Comparison of ENCODE assay signal across 9 cellular contexts in genomic region chr7:44617225-44617885, GRCh38. TPM values are rescaled to one million over a fixed set of nuclear protein-coding genes. Genes with fewer than 3 reads are reported as not detected.
DNase-seq lines count a peak whose midpoint lies in the region; ATAC-seq, FAIRE-seq and TF ChIP-seq lines count a peak whose summit lies in the region.
"Had no signal": no experiment of that assay in that cellular context is flagged by ENCODE, and none has a peak within 500 bp of the region (broad histone marks: within the 10 kb centered on the region; RNA-seq: fewer than 3 reads in every experiment).

No MANE protein-coding gene starts in this region.

- H3K27ac ChIP-seq in KMS-11 (peak overlapping the region; percentile 16; the same call in 1 of the 2 replicates), mammary epithelial cell (ENCODE audit: insufficient read depth, low read depth, low read length) (peak overlapping the region; percentile 33), HepG2 (ENCODE audit: extremely low read length, insufficient read depth, low read length) (no peak overlapping the region)

- BruUV-seq in mammary epithelial cell (replicated peaks; lab: Mats Ljungman, UMichigan) (no TSS peak), HepG2 (replicated peaks; lab: Mats Ljungman, UMichigan) (no TSS peak)

- no peak for FAIRE-seq in HepG2 (lab: Jason Lieb, UNC)

- dilution Hi-C loops in mammary epithelial cell (cut with HindIII; ENCODE audit: low sequenced_read_pairs), result no loop called here

- TF ChIP-seq RAD21 in HepG2 (CRISPR knock-in tag; IDR thresholded peaks at IDR 0.05), result no peak

- H3K4me1 Mint-ChIP-seq in activated CD8-positive, alpha-beta memory T cell treated with anti-CD3 and anti-CD28 coated beads, Interleukin-2, amount 10 ng/mL, durations not matched to agents 7 days and 5 days, result peaks cover 74% of the 10 kb centered on the region

- H3K27me3 Mint-ChIP-seq in activated CD8-positive, alpha-beta memory T cell treated with anti-CD3 and anti-CD28 coated beads, Interleukin-2, amount 10 ng/mL, durations not matched to agents 7 days and 5 days, result no peaks in the 10 kb centered on the region

- peaks cover 60% of the 10 kb centered on the region for H3K4me1 ChIP-seq in KMS-11 (ENCODE audit: low read depth, poor library complexity, severe bottlenecking)
- H3K4me1 ChIP-seq in mammary epithelial cell (ENCODE audit: insufficient read depth, low read length), result peaks cover 25% of the 10 kb centered on the region
- peaks cover 38% of the 10 kb centered on the region for H3K4me1 ChIP-seq in HepG2 (ENCODE audit: insufficient read depth, low read length)

- peak; percentile 71 for ATAC-seq in activated CD8-positive, alpha-beta memory T cell treated with anti-CD3 and anti-CD28 coated beads, Interleukin-2, amount 10 ng/mL, durations not matched to agents 7 days and 5 days
- no peak for ATAC-seq in HepG2

- no peaks in the 10 kb centered on the region for H4K20me1 ChIP-seq in KMS-11 (ENCODE audit: insufficient read depth)
- H4K20me1 ChIP-seq in mammary epithelial cell (ENCODE audit: insufficient read depth, low read length), result no peaks in the 10 kb centered on the region
- H4K20me1 ChIP-seq in HepG2 (ENCODE audit: insufficient read depth, low read length), result peaks cover 6% of the 10 kb centered on the region; the same call in 1 of the 2 replicates

- peak overlapping the region; percentile 85 for H3K27ac Mint-ChIP-seq in activated CD8-positive, alpha-beta memory T cell treated with anti-CD3 and anti-CD28 coated beads, Interleukin-2, amount 10 ng/mL, durations not matched to agents 7 days and 5 days

- H2AFZ ChIP-seq in KMS-11 (ENCODE audit: low read depth), result no peak overlapping the region
- H2AFZ ChIP-seq in mammary epithelial cell (ENCODE audit: low read depth, low read length), result no peak overlapping the region
- no peak overlapping the region for H2AFZ ChIP-seq in HepG2 (ENCODE audit: low read length)

- H3K36me3 ChIP-seq in KMS-11 (ENCODE audit: insufficient read depth) (no peaks in the 10 kb centered on the region), mammary epithelial cell (ENCODE audit: insufficient read depth, low read length) (no peaks in the 10 kb centered on the region), HepG2 (replicated peaks in 1 of 2; ENCODE audit: control insufficient read depth in 1 of 2, insufficient read depth in 2 of 2, low read length in 2 of 2) (0 out of 5 replicates have a peak, but pooled peaks cover 0 to 5% of the 10 kb centered on the region in 2 experiments)

- TF ChIP-seq CTCF in KMS-11 (conservative IDR thresholded peaks at IDR 0.05; ENCODE audit: low read depth, low read length) (no peak), mammary epithelial cell (conservative IDR thresholded peaks at IDR 0.05 in 1 of 2, IDR thresholded peaks at IDR 0.05 in 1 of 2; ENCODE audit: extremely low read depth in 1 of 2, insufficient read depth in 1 of 2, low read depth in 1 of 2, low read length in 2 of 2) (no peak), HepG2 (CRISPR knock-in tag; IDR thresholded peaks at IDR 0.05) (no peak)

- POLR2A ChIA-PET in HepG2 (lab: Yijun Ruan, JAX), result no interaction called here

- H3K9ac ChIP-seq in KMS-11, result no peak overlapping the region
- H3K9ac ChIP-seq in mammary epithelial cell (ENCODE audit: insufficient read depth, low read length), result no peak overlapping the region
- H3K9ac ChIP-seq in HepG2 (ENCODE audit: insufficient read depth, low read depth, low read length), result no peak overlapping the region

- no peak for TF ChIP-seq POLR2A in HepG2 (IDR thresholded peaks at IDR 0.05; ENCODE audit: insufficient read depth in 1 of 2, low read depth in 2 of 2, low read length in 2 of 2)

- peaks cover 95% of the 10 kb centered on the region for H3K79me2 ChIP-seq in KMS-11 (ENCODE audit: insufficient read depth, low read depth)
- peaks cover 97% of the 10 kb centered on the region for H3K79me2 ChIP-seq in mammary epithelial cell (ENCODE audit: insufficient read depth, low read length)
- peaks cover 83% of the 10 kb centered on the region for H3K79me2 ChIP-seq in HepG2 (ENCODE audit: insufficient read depth, low read length)

- no peak overlapping the region for H3K4me3 ChIP-seq in KMS-11 (IDR thresholded peaks at IDR 0.05; ENCODE audit: insufficient read depth, low read depth, low read length)
- no peak overlapping the region for H3K4me3 ChIP-seq in mammary epithelial cell (replicated peaks in 1 of 3; ENCODE audit: insufficient read depth in 1 of 3, low read depth in 2 of 3, low read length in 3 of 3)
- no peak overlapping the region for H3K4me3 ChIP-seq in HepG2 (replicated peaks in 1 of 3; ENCODE audit: insufficient read depth in 1 of 3, low read depth in 2 of 3, low read length in 3 of 3)

- DNase-seq in activated CD8-positive, alpha-beta memory T cell treated with anti-CD3 and anti-CD28 coated beads, Interleukin-2, amount 10 ng/mL, durations not matched to agents 7 days and 5 days, result peak; percentile 55
- no peak for DNase-seq in activated CD8-positive, alpha-beta memory T cell treated with anti-CD3 and anti-CD28 coated beads, Interleukin-2, amount 50 U/mL, for 48 hours
- DNase-seq in mammary epithelial cell, result peak; percentile 70
- DNase-seq in stimulated activated CD8-positive, alpha-beta memory T cell treated with anti-CD3 and anti-CD28 coated beads, Interleukin-4, amount 100 ng/mL, for 48 hours, result peak; percentile 47
- DNase-seq in HepG2 (ENCODE audit: low spot score), result no peak
- DNase-seq in NCI-H187 treated with DMSO at 0.1 percent for 48 hours (lab: John Stamatoyannopoulos, UW), result no peak
- no peak for DNase-seq in hippocampal formation (lab: John Stamatoyannopoulos, UW)
- DNase-seq: NCI-H2171 had no signal

- 95% methylated on average over 2 of the region's 2 CpGs for WGBS in mammary epithelial cell (ENCODE audit: low coverage, missing lambda C conversion rate)
- WGBS in HepG2 (ENCODE audit: low lambda C conversion rate), result 92% methylated on average over 2 of the region's 2 CpGs

- no peak overlapping the region for H3K4me3 Mint-ChIP-seq in activated CD8-positive, alpha-beta memory T cell treated with anti-CD3 and anti-CD28 coated beads, Interleukin-2, amount 10 ng/mL, durations not matched to agents 7 days and 5 days

- peaks cover 36% of the 10 kb centered on the region for H3K36me3 Mint-ChIP-seq in activated CD8-positive, alpha-beta memory T cell treated with anti-CD3 and anti-CD28 coated beads, Interleukin-2, amount 10 ng/mL, durations not matched to agents 7 days and 5 days

- CTCF ChIA-PET in activated CD8-positive, alpha-beta memory T cell treated with anti-CD3 and anti-CD28 coated beads, Interleukin-2, amount 10 ng/mL, durations not matched to agents 7 days and 5 days (lab: Charles Lee), result interaction anchor here (1.1 to 4.5 kb wide), 4 partner anchors 10 to 22 kb away, joined by 3 to 20 read pairs (median 5); partner anchors contain the start of gene OGDH
- CTCF ChIA-PET in mammary epithelial cell (lab: Charles Lee; ENCODE audit: low non-redundant PET), result no interaction called here
- CTCF ChIA-PET in HepG2 (lab: Yijun Ruan, JAX; ENCODE audit: low intra/inter-chr PET ratio, low total read pairs), result no interaction called here

- TF ChIP-seq EP300 in HepG2 (IDR thresholded peaks at IDR 0.05; ENCODE audit: low read depth in 2 of 2, low read length in 2 of 2) (no peak), HepG2 (CRISPR knock-in tag; IDR thresholded peaks at IDR 0.05; ENCODE audit: borderline replicate concordance) (no peak)

- H3K27me3 ChIP-seq in KMS-11 (ENCODE audit: insufficient read depth, low read depth) (no peaks in the 10 kb centered on the region), mammary epithelial cell (ENCODE audit: insufficient read depth, low read length) (no peaks in the 10 kb centered on the region), HepG2 (ENCODE audit: control insufficient read depth in 1 of 2, insufficient read depth in 2 of 2, low read length in 2 of 2) (no peaks in the 10 kb centered on the region)

- no peaks in the 10 kb centered on the region for H3K9me3 Mint-ChIP-seq in activated CD8-positive, alpha-beta memory T cell treated with anti-CD3 and anti-CD28 coated beads, Interleukin-2, amount 10 ng/mL, durations not matched to agents 7 days and 5 days (ENCODE audit: low read depth)

- in situ Hi-C loops in mammary epithelial cell (cut with MboI; ENCODE audit: low sequenced_read_pairs in 2 of 2) (no loop called here), HepG2 (cut with HindIII; ENCODE audit: extremely low pct_ligation_motif_present, low pct_unique_long_range_greater_than_20kb) (no loop called here)

- intact Hi-C loops in mammary epithelial cell (cut with micrococcal nuclease) (loop anchor here (1.0 to 2.0 kb wide), 2 partner anchors 15 to 21 kb away; no protein-coding TSS in a partner anchor), HepG2 (cut with micrococcal nuclease; ENCODE audit: unreplicated experiment) (no loop called here)

- no peaks in the 10 kb centered on the region for H3K9me3 ChIP-seq in mammary epithelial cell (replicated peaks; ENCODE audit: insufficient read depth, low read length)
- no peaks in the 10 kb centered on the region for H3K9me3 ChIP-seq in HepG2 (ENCODE audit: low read length)

- H3K4me2 ChIP-seq in KMS-11, result peak overlapping the region; percentile 31; the same call in 1 of the 2 replicates
- H3K4me2 ChIP-seq in mammary epithelial cell (ENCODE audit: insufficient read depth, low read depth, low read length), result peak overlapping the region; percentile 35
- no peak overlapping the region for H3K4me2 ChIP-seq in HepG2 (ENCODE audit: low read depth, low read length)

RNA-seq across cellular contexts. Expression of gene OGDH, which starts 10.9 kb away (rescaled TPM):
- total RNA-seq in activated CD8-positive, alpha-beta memory T cell treated with anti-CD3 and anti-CD28 coated beads, Interleukin-2, amount 10 ng/mL, durations not matched to agents 7 days and 5 days, result 100 to 1,000 TPM; 134 to 136 TPM
- total RNA-seq in mammary epithelial cell (10 to 100 TPM; 82.4 to 96.9 TPM), HepG2 (2016; rRNA removed; fragmentation: Illumina TruSeq; extraction: Trizol) (25.4 and 28.1 TPM in 2 replicates)
- polyA plus RNA-seq in mammary epithelial cell (81.2 TPM), HepG2 (2011; rRNA removed) (17.4 and 19.9 TPM in 2 replicates)
- polyA minus RNA-seq in mammary epithelial cell, result 222 TPM
- 6.3 and 7.6 TPM in 2 replicates for total RNA-seq in HepG2 (2016; cell fraction: cytosol; rRNA removed; fragmentation: Illumina TruSeq; extraction: Trizol; ENCODE audit: low read depth)
- total RNA-seq in HepG2 (2016; cell fraction: insoluble cytoplasmic fraction; rRNA removed; fragmentation: Illumina TruSeq; extraction: Trizol), result 21.2 and 24.9 TPM in 2 replicates
- 6.7 and 7.3 TPM in 2 replicates for total RNA-seq in HepG2 (2016; cell fraction: membrane; rRNA removed; fragmentation: Illumina TruSeq; extraction: Trizol)
- 19.2 and 20.7 TPM in 2 replicates for total RNA-seq in HepG2 (2016; cell fraction: nucleus; rRNA removed; fragmentation: Illumina TruSeq; extraction: Trizol)
- 19.4 and 21.4 TPM in 2 replicates for polyA plus RNA-seq in HepG2 (2011; cell fraction: cytosol; rRNA removed)
- 31.0 and 32.6 TPM in 2 replicates for polyA plus RNA-seq in HepG2 (2011; cell fraction: nucleus; rRNA removed)
- 17.8 and 24.0 TPM in 2 replicates for polyA plus RNA-seq in HepG2 (2012)
- 1.4 and 1.7 TPM in 2 replicates for polyA plus RNA-seq in HepG2 (2016; cell fraction: cytosol; fragmentation: Illumina TruSeq; extraction: Trizol; ENCODE audit: low read depth)
- polyA plus RNA-seq in HepG2 (2016; cell fraction: insoluble cytoplasmic fraction; fragmentation: Illumina TruSeq; extraction: Trizol; ENCODE audit: low read depth), result 16.1 and 22.3 TPM in 2 replicates
- 2.9 and 3.9 TPM in 2 replicates for polyA plus RNA-seq in HepG2 (2016; cell fraction: membrane; fragmentation: Illumina TruSeq; extraction: Trizol; ENCODE audit: low read depth)
- polyA plus RNA-seq in HepG2 (2016; cell fraction: nucleus; fragmentation: Illumina TruSeq; extraction: Trizol; ENCODE audit: insufficient read depth, low read depth), result 18.6 and 20.7 TPM in 2 replicates
- 69.1 and 136 TPM in 2 replicates for polyA minus RNA-seq in HepG2 (2011; rRNA and poly(A)+ RNA removed; ENCODE audit: low replicate concordance)
- 32.5 and 32.6 TPM in 2 replicates for polyA minus RNA-seq in HepG2 (2011; cell fraction: cytosol; rRNA and poly(A)+ RNA removed)
- 23.3 and 31.3 TPM in 2 replicates for polyA minus RNA-seq in HepG2 (2011; cell fraction: nucleus; rRNA and poly(A)+ RNA removed)

RNA-seq across cellular contexts. Expression of gene TMED4, which starts 35.3 kb away (rescaled TPM):
- 10 to 100 TPM; 74.8 to 77.4 TPM for total RNA-seq in activated CD8-positive, alpha-beta memory T cell treated with anti-CD3 and anti-CD28 coated beads, Interleukin-2, amount 10 ng/mL, durations not matched to agents 7 days and 5 days
- 10 to 100 TPM; 48.2 to 87.9 TPM for total RNA-seq in mammary epithelial cell
- polyA plus RNA-seq in mammary epithelial cell, result 61.8 TPM
- 37.2 TPM for polyA minus RNA-seq in mammary epithelial cell
- 39.2 and 81.4 TPM in 2 replicates for total RNA-seq in HepG2 (2016; rRNA removed; fragmentation: Illumina TruSeq; extraction: Trizol)
- total RNA-seq in HepG2 (2016; cell fraction: cytosol; rRNA removed; fragmentation: Illumina TruSeq; extraction: Trizol; ENCODE audit: low read depth), result 13.7 and 14.2 TPM in 2 replicates
- total RNA-seq in HepG2 (2016; cell fraction: insoluble cytoplasmic fraction; rRNA removed; fragmentation: Illumina TruSeq; extraction: Trizol), result 42.8 and 80.9 TPM in 2 replicates
- 36.3 and 40.4 TPM in 2 replicates for total RNA-seq in HepG2 (2016; cell fraction: membrane; rRNA removed; fragmentation: Illumina TruSeq; extraction: Trizol)
- 71.9 and 87.9 TPM in 2 replicates for total RNA-seq in HepG2 (2016; cell fraction: nucleus; rRNA removed; fragmentation: Illumina TruSeq; extraction: Trizol)
- polyA plus RNA-seq in HepG2 (2011; rRNA removed), result 109 and 113 TPM in 2 replicates
- polyA plus RNA-seq in HepG2 (2011; cell fraction: cytosol; rRNA removed), result 120 and 141 TPM in 2 replicates
- polyA plus RNA-seq in HepG2 (2011; cell fraction: nucleus; rRNA removed), result 144 and 146 TPM in 2 replicates
- polyA plus RNA-seq in HepG2 (2012), result 68.1 and 72.3 TPM in 2 replicates
- polyA plus RNA-seq in HepG2 (2016; cell fraction: cytosol; fragmentation: Illumina TruSeq; extraction: Trizol; ENCODE audit: low read depth), result 11.1 and 15.6 TPM in 2 replicates
- polyA plus RNA-seq in HepG2 (2016; cell fraction: insoluble cytoplasmic fraction; fragmentation: Illumina TruSeq; extraction: Trizol; ENCODE audit: low read depth), result 38.9 and 40.8 TPM in 2 replicates
- 25.9 and 27.2 TPM in 2 replicates for polyA plus RNA-seq in HepG2 (2016; cell fraction: membrane; fragmentation: Illumina TruSeq; extraction: Trizol; ENCODE audit: low read depth)
- polyA plus RNA-seq in HepG2 (2016; cell fraction: nucleus; fragmentation: Illumina TruSeq; extraction: Trizol; ENCODE audit: insufficient read depth, low read depth), result 141 and 156 TPM in 2 replicates
- polyA minus RNA-seq in HepG2 (2011; rRNA and poly(A)+ RNA removed; ENCODE audit: low replicate concordance), result 175 and 196 TPM in 2 replicates
- polyA minus RNA-seq in HepG2 (2011; cell fraction: cytosol; rRNA and poly(A)+ RNA removed), result 60.9 and 63.0 TPM in 2 replicates
- polyA minus RNA-seq in HepG2 (2011; cell fraction: nucleus; rRNA and poly(A)+ RNA removed), result 51.1 and 68.9 TPM in 2 replicates

RNA-seq across cellular contexts. Expression of gene DDX56, which starts 43.6 kb away (rescaled TPM):
- total RNA-seq in activated CD8-positive, alpha-beta memory T cell treated with anti-CD3 and anti-CD28 coated beads, Interleukin-2, amount 10 ng/mL, durations not matched to agents 7 days and 5 days, result 100 to 1,000 TPM in 1 of 2 experiments, 10 to 100 TPM in 1; 97.4 to 102 TPM
- total RNA-seq in mammary epithelial cell, result 10 to 100 TPM; 51.3 to 85.8 TPM
- polyA plus RNA-seq in mammary epithelial cell, result 78.1 TPM
- 87.3 TPM for polyA minus RNA-seq in mammary epithelial cell
- total RNA-seq in HepG2 (2016; rRNA removed; fragmentation: Illumina TruSeq; extraction: Trizol), result 105 and 120 TPM in 2 replicates
- total RNA-seq in HepG2 (2016; cell fraction: cytosol; rRNA removed; fragmentation: Illumina TruSeq; extraction: Trizol; ENCODE audit: low read depth), result 15.2 and 16.6 TPM in 2 replicates
- total RNA-seq in HepG2 (2016; cell fraction: insoluble cytoplasmic fraction; rRNA removed; fragmentation: Illumina TruSeq; extraction: Trizol), result 109 and 123 TPM in 2 replicates
- total RNA-seq in HepG2 (2016; cell fraction: membrane; rRNA removed; fragmentation: Illumina TruSeq; extraction: Trizol), result 29.3 and 30.6 TPM in 2 replicates
- total RNA-seq in HepG2 (2016; cell fraction: nucleus; rRNA removed; fragmentation: Illumina TruSeq; extraction: Trizol), result 97.6 and 120 TPM in 2 replicates
- 82.6 and 106 TPM in 2 replicates for polyA plus RNA-seq in HepG2 (2011; rRNA removed)
- 53.6 and 58.7 TPM in 2 replicates for polyA plus RNA-seq in HepG2 (2011; cell fraction: cytosol; rRNA removed)
- 231 and 242 TPM in 2 replicates for polyA plus RNA-seq in HepG2 (2011; cell fraction: nucleus; rRNA removed)
- polyA plus RNA-seq in HepG2 (2012), result 45.8 and 68.4 TPM in 2 replicates
- 11.3 and 12.0 TPM in 2 replicates for polyA plus RNA-seq in HepG2 (2016; cell fraction: cytosol; fragmentation: Illumina TruSeq; extraction: Trizol; ENCODE audit: low read depth)
- polyA plus RNA-seq in HepG2 (2016; cell fraction: insoluble cytoplasmic fraction; fragmentation: Illumina TruSeq; extraction: Trizol; ENCODE audit: low read depth), result 83.4 and 100 TPM in 2 replicates
- polyA plus RNA-seq in HepG2 (2016; cell fraction: membrane; fragmentation: Illumina TruSeq; extraction: Trizol; ENCODE audit: low read depth), result 18.2 and 23.9 TPM in 2 replicates
- 214 and 219 TPM in 2 replicates for polyA plus RNA-seq in HepG2 (2016; cell fraction: nucleus; fragmentation: Illumina TruSeq; extraction: Trizol; ENCODE audit: insufficient read depth, low read depth)
- polyA minus RNA-seq in HepG2 (2011; rRNA and poly(A)+ RNA removed; ENCODE audit: low replicate concordance), result 168 and 202 TPM in 2 replicates
- 27.9 and 30.7 TPM in 2 replicates for polyA minus RNA-seq in HepG2 (2011; cell fraction: cytosol; rRNA and poly(A)+ RNA removed)
- 96.8 and 111 TPM in 2 replicates for polyA minus RNA-seq in HepG2 (2011; cell fraction: nucleus; rRNA and poly(A)+ RNA removed)

Comparison
In these comparisons a context has a peak if more than half of its experiments do, and no peak if none do; other contexts are left out.
1. DNase-seq: peak in activated CD8-positive, alpha-beta memory T cell treated with anti-CD3 and anti-CD28 coated beads, Interleukin-2, amount 10 ng/mL, durations not matched to agents 7 days and 5 days (single experiment), mammary epithelial cell (single experiment) and stimulated activated CD8-positive, alpha-beta memory T cell treated with anti-CD3 and anti-CD28 coated beads, Interleukin-4, amount 100 ng/mL, for 48 hours (single experiment); none in activated CD8-positive, alpha-beta memory T cell treated with anti-CD3 and anti-CD28 coated beads, Interleukin-2, amount 50 U/mL, for 48 hours (single experiment), HepG2 (single experiment), NCI-H187 treated with DMSO at 0.1 percent for 48 hours (single experiment) and hippocampal formation (0 of 2).